ENCODE assay signal across 14 cellular contexts in genomic region chr4:108044951-108045686, GRCh38. TPM values are rescaled to one million over a fixed set of nuclear protein-coding genes. Genes with fewer than 3 reads are reported as not detected.
A peak's percentile ranks its signal among the peaks of the same experiment; 100 is the strongest.
DNase-seq lines count a peak whose midpoint lies in the region; ATAC-seq, FAIRE-seq and TF ChIP-seq lines count a peak whose summit lies in the region.
"Had no signal": no experiment of that assay in that cellular context is flagged by ENCODE, and none has a peak within 500 bp of the region (broad histone marks: within the 10 kb centered on the region; RNA-seq: fewer than 3 reads in every experiment).

No MANE protein-coding gene starts in this region.

- peak; percentile 71 to 74 for ATAC-seq in activated T-cell treated with anti-CD3 and anti-CD28 coated beads, Interleukin-2, amount 50 U/mL, for 4 hours
- ATAC-seq in RWPE2 (ENCODE audit: low read depth) (peak; percentile 80), HG03354 (IDR thresholded peaks at IDR 0.05; ENCODE audit: poor library complexity, severe bottlenecking, unreplicated experiment) (no peak)
- ATAC-seq: natural killer cell treated with Interleukin-12 subunit alpha and Interleukin-12 subunit beta and Interleukin-15 and Interleukin-18, amount 100 ng/mL, for 72 hours; SK-N-SH treated with all-trans-retinoic acid at 6 μM for 48 hours had no signal

- H3K4me3 ChIP-seq in RWPE2 (ENCODE audit: severe bottlenecking) (no peak overlapping the region), fibroblast of mammary gland (ENCODE audit: control insufficient read depth, low read depth, low read length) (no peak overlapping the region), small intestine (ENCODE audit: low read depth in 1 of 2, low read length in 2 of 2) (no peak overlapping the region)
- H3K4me3 ChIP-seq: upper lobe of right lung had no signal

- H3K4me1 Mint-ChIP-seq in activated T-cell treated with anti-CD3 and anti-CD28 coated beads, Interleukin-2, amount 50 U/mL, for 4 hours (ENCODE audit: low read depth) = peaks cover 48% of the 10 kb centered on the region

- H3K27me3 ChIP-seq in RWPE2 (ENCODE audit: insufficient read depth, poor library complexity, severe bottlenecking) (no peaks in the 10 kb centered on the region), small intestine (ENCODE audit: control insufficient read depth in 2 of 2, insufficient read depth in 2 of 2, low read length in 2 of 2) (no peaks in the 10 kb centered on the region)
- H3K27me3 ChIP-seq: upper lobe of right lung had no signal

- H3K9me3 ChIP-seq in RWPE2 (ENCODE audit: severe bottlenecking) (no peaks in the 10 kb centered on the region), small intestine (ENCODE audit: control insufficient read depth, low read depth) (no peaks in the 10 kb centered on the region)
- H3K9me3 ChIP-seq: upper lobe of right lung had no signal

- H3K4me3 Mint-ChIP-seq in activated T-cell treated with anti-CD3 and anti-CD28 coated beads, Interleukin-2, amount 50 U/mL, for 4 hours = no peak overlapping the region
- H3K4me3 Mint-ChIP-seq: natural killer cell treated with Interleukin-12 subunit alpha and Interleukin-12 subunit beta and Interleukin-15 and Interleukin-18, amount 100 ng/mL, for 72 hours had no signal

- DNase-seq in activated T-cell treated with anti-CD3 and anti-CD28 coated beads, Interleukin-2, amount 50 U/mL, for 4 hours = no peak
- DNase-seq in activated T-cell treated with anti-CD3 and anti-CD28 coated beads for 4 hours = no peak
- DNase-seq in RWPE2 (ENCODE audit: low spot score) = no peak
- peak; percentile 43 for DNase-seq in fibroblast of mammary gland (ENCODE audit: low read depth)
- DNase-seq in small intestine = peak; percentile 25
- DNase-seq in medulla oblongata (ENCODE audit: extremely low spot score) = no peak
- no peak for DNase-seq in NCI-H226
- DNase-seq: NCI-H524 treated with DMSO at 0.1 percent for 48 hours; stimulated activated CD4-positive, alpha-beta T cell treated with anti-CD3 and anti-CD28 coated beads, Interleukin-4, amount 100 ng/mL, for 1 hour; upper lobe of right lung had no signal

- H3K36me3 Mint-ChIP-seq in activated T-cell treated with anti-CD3 and anti-CD28 coated beads, Interleukin-2, amount 50 U/mL, for 4 hours (ENCODE audit: insufficient read depth) = peaks cover 25% of the 10 kb centered on the region
- H3K36me3 Mint-ChIP-seq: natural killer cell treated with Interleukin-12 subunit alpha and Interleukin-12 subunit beta and Interleukin-15 and Interleukin-18, amount 100 ng/mL, for 72 hours had no signal

- TF ChIP-seq CTCF in RWPE2 (IDR thresholded peaks at IDR 0.05; ENCODE audit: poor library complexity, severe bottlenecking) = no peak
- no peak for TF ChIP-seq CTCF in fibroblast of mammary gland (conservative IDR thresholded peaks at IDR 0.05; ENCODE audit: control insufficient read depth, insufficient read depth, low read depth, low read length)

- no peaks in the 10 kb centered on the region for H3K27me3 Mint-ChIP-seq in activated T-cell treated with anti-CD3 and anti-CD28 coated beads, Interleukin-2, amount 50 U/mL, for 4 hours (ENCODE audit: low read depth)
- H3K27me3 Mint-ChIP-seq: natural killer cell treated with Interleukin-12 subunit alpha and Interleukin-12 subunit beta and Interleukin-15 and Interleukin-18, amount 100 ng/mL, for 72 hours had no signal

- no peaks in the 10 kb centered on the region for H3K36me3 ChIP-seq in RWPE2 (ENCODE audit: low read depth)
- H3K36me3 ChIP-seq in small intestine (ENCODE audit: control insufficient read depth in 2 of 2, insufficient read depth in 2 of 2, low read length in 2 of 2) = peaks cover 0 to under 1% of the 10 kb centered on the region in 2 donors
- H3K36me3 ChIP-seq: upper lobe of right lung had no signal

- no peak for FAIRE-seq in small intestine (lab: Jason Lieb, UNC)
- FAIRE-seq: D721Med had no signal

- no peak overlapping the region for H3K27ac ChIP-seq in RWPE2 (ENCODE audit: poor library complexity, severe bottlenecking)
- no peak overlapping the region for H3K27ac ChIP-seq in small intestine (ENCODE audit: low read depth in 1 of 2, low read length in 1 of 2)
- H3K27ac ChIP-seq: upper lobe of right lung had no signal

- H3K4me1 ChIP-seq in RWPE2 (ENCODE audit: insufficient read depth, poor library complexity, severe bottlenecking) (peaks cover 7% of the 10 kb centered on the region), small intestine (ENCODE audit: control insufficient read depth in 2 of 2, insufficient read depth in 1 of 2, low read depth in 1 of 2, low read length in 1 of 2) (no peaks in the 10 kb centered on the region)
- H3K4me1 ChIP-seq: upper lobe of right lung had no signal

- no peaks in the 10 kb centered on the region for H3K9me3 Mint-ChIP-seq in activated T-cell treated with anti-CD3 and anti-CD28 coated beads, Interleukin-2, amount 50 U/mL, for 4 hours
- H3K9me3 Mint-ChIP-seq: natural killer cell treated with Interleukin-12 subunit alpha and Interleukin-12 subunit beta and Interleukin-15 and Interleukin-18, amount 100 ng/mL, for 72 hours had no signal

- WGBS in small intestine, 3 donors = 63 to 72% (median 68%) methylated on average over 9 of the region's 9 CpGs

RNA-seq across cellular contexts. Expression of gene HADH, which starts 55.4 kb away (rescaled TPM):
- 10 to 100 TPM; 21.1 to 26.4 (median 22.5) TPM for total RNA-seq in activated T-cell treated with anti-CD3 and anti-CD28 coated beads, Interleukin-2, amount 50 U/mL, for 4 hours
- polyA plus RNA-seq in small intestine = 100 to 1,000 TPM in 2 of 3 donors, 10 to 100 TPM in 1; 81.9 to 166 (median 113) TPM

Comparison
In these comparisons a context has a peak if more than half of its experiments do, and no peak if none do; other contexts are left out.
1. DNase-seq: peak in fibroblast of mammary gland (single experiment) and small intestine (single experiment); none in activated T-cell treated with anti-CD3 and anti-CD28 coated beads, Interleukin-2, amount 50 U/mL, for 4 hours (single experiment), activated T-cell treated with anti-CD3 and anti-CD28 coated beads for 4 hours (single experiment), RWPE2 (single experiment), medulla oblongata (single experiment) and NCI-H226 (single experiment).